Comparison of ENCODE assay signal across 1 cellular context in the genomic region with DNA sequence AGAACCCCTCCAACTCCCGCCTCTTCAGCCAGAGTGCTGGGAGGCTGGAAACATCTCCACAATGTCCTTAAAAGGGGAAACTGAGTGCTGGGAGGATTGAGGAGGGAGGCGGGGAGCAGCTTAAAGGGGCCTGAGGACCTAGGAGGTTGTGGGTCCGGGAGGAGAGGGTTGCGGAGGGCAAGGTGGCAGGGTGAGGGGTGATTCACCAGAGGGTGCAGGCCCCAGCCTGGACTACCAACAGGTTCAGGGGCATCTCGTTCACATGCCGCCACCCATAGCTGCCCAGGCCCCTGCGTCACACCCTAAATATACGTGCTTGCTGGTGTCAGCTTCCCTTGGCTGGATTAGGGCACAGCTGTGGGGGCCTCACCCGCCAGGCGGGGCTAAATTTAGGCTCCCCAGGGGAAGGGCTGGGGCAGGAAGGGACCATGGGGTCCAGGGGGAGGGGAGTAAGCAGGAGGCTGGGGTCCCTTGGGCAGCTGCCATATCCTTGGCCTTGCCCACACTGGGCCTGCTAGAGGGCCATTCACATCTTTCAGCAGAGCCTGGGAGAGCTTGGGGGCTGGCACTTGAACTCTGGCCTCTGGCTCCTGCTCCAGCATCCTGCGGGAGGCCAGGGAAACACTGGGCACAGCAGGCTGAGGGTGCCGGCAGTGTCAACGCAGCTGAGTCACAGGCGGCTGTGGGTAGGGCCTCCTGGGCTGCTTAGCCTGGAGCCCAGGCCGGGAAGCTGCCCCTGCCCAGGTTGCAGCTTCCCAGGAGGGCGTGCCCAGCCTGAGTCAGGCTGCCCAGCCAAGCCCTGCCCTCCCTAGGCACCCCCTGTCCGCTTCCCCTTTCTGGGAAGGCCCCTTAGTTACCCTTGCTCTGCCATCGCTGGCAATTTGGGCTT.
TF ChIP-seq lines count a peak whose summit lies in the region.

No MANE protein-coding gene starts in this region.

TF ChIP-seq in GM12878, 131 proteins besides CTCF, POLR2A, EP300 and RAD21:
- TF ChIP-seq SPI1 (IDR thresholded peaks at IDR 0.05; ENCODE audit: borderline replicate concordance, insufficient read depth, low read depth, low read length) (peak; percentile 74; the same call in 1 of the 2 replicates), CBFB (IDR thresholded peaks at IDR 0.05; ENCODE audit: low read depth) (0 out of 2 replicates have a peak, but pooled peaks have one; percentile 18), MXI1 (IDR thresholded peaks at IDR 0.05; ENCODE audit: low read depth, low read length) (0 out of 2 replicates have a peak, but pooled peaks have one; percentile 8), MTA2 (IDR thresholded peaks at IDR 0.05; ENCODE audit: low read depth) (0 out of 2 replicates have a peak, but pooled peaks have one; percentile 12), HDAC2 (IDR thresholded peaks at IDR 0.05) (no peak), EED (IDR thresholded peaks at IDR 0.05; ENCODE audit: low read depth) (peak; percentile 50), IKZF1 (conservative IDR thresholded peaks at IDR 0.05) (0 out of 2 replicates have a peak, but pooled peaks have one; percentile 15), MYC (IDR thresholded peaks at IDR 0.05; ENCODE audit: insufficient read depth, insufficient read length, insufficient replicate concordance, low read length, severe bottlenecking) (no peak)
- TF ChIP-seq, protein P1, sequence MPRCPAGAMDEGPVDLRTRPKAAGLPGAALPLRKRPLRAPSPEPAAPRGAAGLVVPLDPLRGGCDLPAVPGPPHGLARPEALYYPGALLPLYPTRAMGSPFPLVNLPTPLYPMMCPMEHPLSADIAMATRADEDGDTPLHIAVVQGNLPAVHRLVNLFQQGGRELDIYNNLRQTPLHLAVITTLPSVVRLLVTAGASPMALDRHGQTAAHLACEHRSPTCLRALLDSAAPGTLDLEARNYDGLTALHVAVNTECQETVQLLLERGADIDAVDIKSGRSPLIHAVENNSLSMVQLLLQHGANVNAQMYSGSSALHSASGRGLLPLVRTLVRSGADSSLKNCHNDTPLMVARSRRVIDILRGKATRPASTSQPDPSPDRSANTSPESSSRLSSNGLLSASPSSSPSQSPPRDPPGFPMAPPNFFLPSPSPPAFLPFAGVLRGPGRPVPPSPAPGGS (IDR thresholded peaks at IDR 0.05; ENCODE audit: borderline replicate concordance, insufficient read depth, low read depth, low read length, poor library complexity, severe bottlenecking): peak; percentile 31
- TF ChIP-seq, protein P2, sequence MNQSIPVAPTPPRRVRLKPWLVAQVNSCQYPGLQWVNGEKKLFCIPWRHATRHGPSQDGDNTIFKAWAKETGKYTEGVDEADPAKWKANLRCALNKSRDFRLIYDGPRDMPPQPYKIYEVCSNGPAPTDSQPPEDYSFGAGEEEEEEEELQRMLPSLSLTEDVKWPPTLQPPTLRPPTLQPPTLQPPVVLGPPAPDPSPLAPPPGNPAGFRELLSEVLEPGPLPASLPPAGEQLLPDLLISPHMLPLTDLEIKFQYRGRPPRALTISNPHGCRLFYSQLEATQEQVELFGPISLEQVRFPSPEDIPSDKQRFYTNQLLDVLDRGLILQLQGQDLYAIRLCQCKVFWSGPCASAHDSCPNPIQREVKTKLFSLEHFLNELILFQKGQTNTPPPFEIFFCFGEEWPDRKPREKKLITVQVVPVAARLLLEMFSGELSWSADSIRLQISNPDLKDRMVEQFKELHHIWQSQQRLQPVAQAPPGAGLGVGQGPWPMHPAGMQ (IDR thresholded peaks at IDR 0.05; ENCODE audit: borderline replicate concordance): no peak
